In the genomic region with DNA sequence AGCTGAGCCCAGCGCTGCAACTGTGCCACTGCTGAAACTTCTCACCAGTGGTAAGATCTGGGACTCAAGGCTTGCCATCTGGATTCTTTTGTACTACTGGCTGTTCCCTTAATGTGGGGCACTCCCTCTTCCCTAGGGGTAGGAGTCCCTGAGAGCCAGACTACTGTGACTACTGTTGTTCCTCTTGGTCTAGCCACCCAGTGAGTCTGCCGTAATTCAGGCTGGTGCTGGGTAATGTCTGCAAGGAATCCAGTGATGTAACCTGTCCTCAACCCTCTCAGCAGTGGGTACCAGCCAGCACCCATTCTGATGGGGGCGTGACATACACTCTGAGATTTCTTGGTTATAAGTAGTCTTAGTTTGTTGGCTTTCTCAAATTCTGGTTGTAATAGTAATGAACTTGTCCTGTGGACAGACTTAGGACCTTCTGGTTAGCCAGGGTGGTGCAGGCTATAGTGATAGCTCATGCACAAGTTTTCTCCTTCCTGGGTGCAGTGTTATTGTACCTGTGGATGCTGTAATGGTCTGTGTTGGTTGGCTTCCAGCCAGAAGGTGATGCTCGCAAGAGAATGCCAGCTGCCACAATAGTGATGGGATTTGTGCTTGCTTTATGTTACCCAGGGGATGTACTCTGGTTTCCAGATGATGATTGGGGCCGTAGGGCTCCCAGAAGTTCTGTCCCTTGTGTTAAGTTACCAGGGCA, we compare ENCODE assay signal across 14 cellular contexts.
DNase-seq lines count a peak whose midpoint lies in the region; TF ChIP-seq lines count a peak whose summit lies in the region.
"Had no signal": no experiment of that assay in that cellular context is flagged by ENCODE, and none has a peak within 500 bp of the region (broad histone marks: within the 10 kb centered on the region; RNA-seq: fewer than 3 reads in every experiment).

No MANE protein-coding gene starts in this region.

- H3K9me3 Mint-ChIP-seq in type B pancreatic cell (peaks cover 7% of the 10 kb centered on the region), HFFc6 (peaks cover 16% of the 10 kb centered on the region)

- peak overlapping the region; percentile 87 for H3K27ac ChIP-seq in cardiac muscle cell
- no peak overlapping the region for H3K27ac ChIP-seq in right atrium auricular region
- H3K27ac ChIP-seq in WERI-Rb-1 = no peak overlapping the region
- H3K27ac ChIP-seq: uterus had no signal

- TF ChIP-seq CTCF in cardiac muscle cell (IDR thresholded peaks at IDR 0.05; ENCODE audit: low read depth, low read length) (no peak), right atrium auricular region (IDR thresholded peaks at IDR 0.05) (no peak), epithelial cell of esophagus (IDR thresholded peaks at IDR 0.05; ENCODE audit: insufficient read depth, low read depth, low read length, missing control alignments) (no peak), type B pancreatic cell (conservative IDR thresholded peaks at IDR 0.05) (no peak), WERI-Rb-1 (IDR thresholded peaks at IDR 0.05; ENCODE audit: low read depth, low read length) (no peak), HFFc6 (IDR thresholded peaks at IDR 0.05) (no peak)

- H3K27me3 ChIP-seq in cardiac muscle cell (no peaks in the 10 kb centered on the region), right atrium auricular region (no peaks in the 10 kb centered on the region), WERI-Rb-1 (ENCODE audit: insufficient read depth, low read depth, severe bottlenecking) (no peaks in the 10 kb centered on the region)
- H3K27me3 ChIP-seq: uterus had no signal

- DNase-seq in cardiac muscle cell (ENCODE audit: low read depth in 1 of 2, low spot score in 1 of 2) (no peak), right atrium auricular region (ENCODE audit: low spot score) (no peak), NCI-H748 (lab: John Stamatoyannopoulos, UW; ENCODE audit: unreplicated experiment) (peak; percentile 77), epithelial cell of esophagus (ENCODE audit: low read depth) (peak; percentile 49), HCEC 1CT (no peak), type B pancreatic cell (ENCODE audit: extremely low spot score, unreplicated experiment) (no peak), WERI-Rb-1 (no peak), HFFc6 (no peak)
- DNase-seq: ACHN; activated B cell treated with CpG ODN at 0.5 μM for 24 hours; activated gamma-delta T cell; OCI-M1; stimulated activated CD4-positive, alpha-beta T cell treated with anti-CD3 and anti-CD28 coated beads, Interleukin-4, amount 100 ng/mL, for 24 hours; uterus had no signal

- H3K4me1 Mint-ChIP-seq in type B pancreatic cell (ENCODE audit: unreplicated experiment) = peaks cover 20% of the 10 kb centered on the region
- no peaks in the 10 kb centered on the region for H3K4me1 Mint-ChIP-seq in HFFc6 (ENCODE audit: low read depth)
- H3K4me1 Mint-ChIP-seq: activated B cell treated with CpG ODN at 0.5 μM for 24 hours had no signal

- H3K27ac Mint-ChIP-seq in type B pancreatic cell (no peak overlapping the region), HFFc6 (no peak overlapping the region)
- H3K27ac Mint-ChIP-seq: activated B cell treated with CpG ODN at 0.5 μM for 24 hours had no signal

- no peaks in the 10 kb centered on the region for H3K27me3 Mint-ChIP-seq in type B pancreatic cell
- H3K27me3 Mint-ChIP-seq in HFFc6 (ENCODE audit: insufficient read depth) = no peaks in the 10 kb centered on the region; the same call in 1 of the 2 replicates
- H3K27me3 Mint-ChIP-seq: activated B cell treated with CpG ODN at 0.5 μM for 24 hours had no signal

- H3K4me3 Mint-ChIP-seq in type B pancreatic cell (no peak overlapping the region), HFFc6 (no peak overlapping the region)
- H3K4me3 Mint-ChIP-seq: activated B cell treated with CpG ODN at 0.5 μM for 24 hours had no signal

- H3K36me3 ChIP-seq in cardiac muscle cell = no peaks in the 10 kb centered on the region
- H3K36me3 ChIP-seq in right atrium auricular region = no peaks in the 10 kb centered on the region
- H3K36me3 ChIP-seq in WERI-Rb-1 = no peaks in the 10 kb centered on the region; the same call in 1 of the 2 replicates
- H3K36me3 ChIP-seq: uterus had no signal

- no peak overlapping the region for H3K4me3 ChIP-seq in cardiac muscle cell
- no peak overlapping the region for H3K4me3 ChIP-seq in right atrium auricular region
- H3K4me3 ChIP-seq in epithelial cell of esophagus (ENCODE audit: low read length) = no peak overlapping the region
- H3K4me3 ChIP-seq in WERI-Rb-1 (ENCODE audit: low read depth, low read length) = no peak overlapping the region
- H3K4me3 ChIP-seq: uterus had no signal

- H3K9me3 ChIP-seq in cardiac muscle cell (ENCODE audit: low read depth) (no peaks in the 10 kb centered on the region), right atrium auricular region (peaks cover 0 to 16% of the 10 kb centered on the region in 2 donors), WERI-Rb-1 (ENCODE audit: severe bottlenecking) (peaks cover 11% of the 10 kb centered on the region)

- H3K4me1 ChIP-seq in cardiac muscle cell (ENCODE audit: low read depth) (peaks cover 44% of the 10 kb centered on the region), right atrium auricular region (peaks cover 0 to 17% of the 10 kb centered on the region in 2 donors)
- H3K4me1 ChIP-seq: uterus had no signal

- H3K36me3 Mint-ChIP-seq in type B pancreatic cell (peaks cover 16% of the 10 kb centered on the region), HFFc6 (ENCODE audit: low read depth) (peaks cover 13% of the 10 kb centered on the region; the same call in 1 of the 2 replicates)

Comparison
In these comparisons a context has a peak if more than half of its experiments do, and no peak if none do; other contexts are left out.
1. DNase-seq: peak in NCI-H748 (single experiment) and epithelial cell of esophagus (single experiment); none in cardiac muscle cell (0 of 2), right atrium auricular region (single experiment), HCEC 1CT (single experiment), type B pancreatic cell (single experiment), WERI-Rb-1 (single experiment) and HFFc6 (single experiment).